Comparison of ENCODE assay signal across 1 cellular context in the genomic region with DNA sequence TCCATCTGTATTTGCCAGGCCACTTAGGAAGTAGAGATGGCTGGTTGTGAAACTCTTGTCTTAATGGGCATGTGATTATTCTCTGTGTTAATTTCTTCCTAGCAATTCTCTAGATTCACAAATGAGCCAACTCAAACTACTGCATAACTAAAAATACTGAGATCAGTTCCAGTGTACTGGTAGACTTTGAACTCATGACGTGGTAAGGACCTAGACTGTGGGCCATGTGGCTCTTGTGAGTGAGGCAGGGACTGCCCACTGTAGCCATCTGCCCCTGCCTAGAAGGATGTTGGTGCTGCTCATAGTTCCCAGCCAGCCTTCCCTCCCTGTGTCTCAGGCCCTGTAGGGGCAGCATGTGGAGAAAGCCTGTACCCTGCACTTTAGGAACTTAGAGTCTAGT.
A peak's percentile ranks its signal among the peaks of the same experiment; 100 is the strongest.
TF ChIP-seq lines count a peak whose summit lies in the region.

No MANE protein-coding gene starts in this region.

TF ChIP-seq in HepG2, 621 proteins besides CTCF, POLR2A, EP300 and RAD21:
- no peak for TF ChIP-seq ZNF468 (CRISPR knock-in tag; IDR thresholded peaks at IDR 0.05)
- TF ChIP-seq, protein P1, sequence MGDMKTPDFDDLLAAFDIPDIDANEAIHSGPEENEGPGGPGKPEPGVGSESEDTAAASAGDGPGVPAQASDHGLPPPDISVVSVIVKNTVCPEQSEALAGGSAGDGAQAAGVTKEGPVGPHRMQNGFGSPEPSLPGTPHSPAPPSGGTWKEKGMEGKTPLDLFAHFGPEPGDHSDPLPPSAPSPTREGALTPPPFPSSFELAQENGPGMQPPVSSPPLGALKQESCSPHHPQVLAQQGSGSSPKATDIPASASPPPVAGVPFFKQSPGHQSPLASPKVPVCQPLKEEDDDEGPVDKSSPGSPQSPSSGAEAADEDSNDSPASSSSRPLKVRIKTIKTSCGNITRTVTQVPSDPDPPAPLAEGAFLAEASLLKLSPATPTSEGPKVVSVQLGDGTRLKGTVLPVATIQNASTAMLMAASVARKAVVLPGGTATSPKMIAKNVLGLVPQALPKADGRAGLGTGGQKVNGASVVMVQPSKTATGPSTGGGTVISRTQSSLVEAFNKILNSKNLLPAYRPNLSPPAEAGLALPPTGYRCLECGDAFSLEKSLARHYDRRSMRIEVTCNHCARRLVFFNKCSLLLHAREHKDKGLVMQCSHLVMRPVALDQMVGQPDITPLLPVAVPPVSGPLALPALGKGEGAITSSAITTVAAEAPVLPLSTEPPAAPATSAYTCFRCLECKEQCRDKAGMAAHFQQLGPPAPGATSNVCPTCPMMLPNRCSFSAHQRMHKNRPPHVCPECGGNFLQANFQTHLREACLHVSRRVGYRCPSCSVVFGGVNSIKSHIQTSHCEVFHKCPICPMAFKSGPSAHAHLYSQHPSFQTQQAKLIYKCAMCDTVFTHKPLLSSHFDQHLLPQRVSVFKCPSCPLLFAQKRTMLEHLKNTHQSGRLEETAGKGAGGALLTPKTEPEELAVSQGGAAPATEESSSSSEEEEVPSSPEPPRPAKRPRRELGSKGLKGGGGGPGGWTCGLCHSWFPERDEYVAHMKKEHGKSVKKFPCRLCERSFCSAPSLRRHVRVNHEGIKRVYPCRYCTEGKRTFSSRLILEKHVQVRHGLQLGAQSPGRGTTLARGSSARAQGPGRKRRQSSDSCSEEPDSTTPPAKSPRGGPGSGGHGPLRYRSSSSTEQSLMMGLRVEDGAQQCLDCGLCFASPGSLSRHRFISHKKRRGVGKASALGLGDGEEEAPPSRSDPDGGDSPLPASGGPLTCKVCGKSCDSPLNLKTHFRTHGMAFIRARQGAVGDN (CRISPR knock-in tag; IDR thresholded peaks at IDR 0.05), result peak; percentile 19; the same call in 1 of the 2 replicates
- TF ChIP-seq RORA (CRISPR knock-in tag; IDR thresholded peaks at IDR 0.05), result no peak
- TF ChIP-seq, protein P2, sequence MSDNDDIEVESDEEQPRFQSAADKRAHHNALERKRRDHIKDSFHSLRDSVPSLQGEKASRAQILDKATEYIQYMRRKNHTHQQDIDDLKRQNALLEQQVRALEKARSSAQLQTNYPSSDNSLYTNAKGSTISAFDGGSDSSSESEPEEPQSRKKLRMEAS (IDR thresholded peaks at IDR 0.05), result peak; percentile 41; the same call in 1 of the 2 replicates
- TF ChIP-seq, protein P3, sequence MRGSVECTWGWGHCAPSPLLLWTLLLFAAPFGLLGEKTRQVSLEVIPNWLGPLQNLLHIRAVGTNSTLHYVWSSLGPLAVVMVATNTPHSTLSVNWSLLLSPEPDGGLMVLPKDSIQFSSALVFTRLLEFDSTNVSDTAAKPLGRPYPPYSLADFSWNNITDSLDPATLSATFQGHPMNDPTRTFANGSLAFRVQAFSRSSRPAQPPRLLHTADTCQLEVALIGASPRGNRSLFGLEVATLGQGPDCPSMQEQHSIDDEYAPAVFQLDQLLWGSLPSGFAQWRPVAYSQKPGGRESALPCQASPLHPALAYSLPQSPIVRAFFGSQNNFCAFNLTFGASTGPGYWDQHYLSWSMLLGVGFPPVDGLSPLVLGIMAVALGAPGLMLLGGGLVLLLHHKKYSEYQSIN (CRISPR knock-in tag; IDR thresholded peaks at IDR 0.05; ENCODE audit: borderline replicate concordance), result no peak
- TF ChIP-seq HNF4G (IDR thresholded peaks at IDR 0.05; ENCODE audit: borderline replicate concordance, low read depth, low read length), result peak; percentile 26; the same call in 1 of the 2 replicates
- TF ChIP-seq HNF4G (CRISPR knock-in tag; IDR thresholded peaks at IDR 0.05; ENCODE audit: borderline replicate concordance, low read depth), result no peak
- no peak for TF ChIP-seq PRMT3 (CRISPR knock-in tag; IDR thresholded peaks at IDR 0.05; ENCODE audit: borderline replicate concordance, low read depth)
- TF ChIP-seq, protein P4, sequence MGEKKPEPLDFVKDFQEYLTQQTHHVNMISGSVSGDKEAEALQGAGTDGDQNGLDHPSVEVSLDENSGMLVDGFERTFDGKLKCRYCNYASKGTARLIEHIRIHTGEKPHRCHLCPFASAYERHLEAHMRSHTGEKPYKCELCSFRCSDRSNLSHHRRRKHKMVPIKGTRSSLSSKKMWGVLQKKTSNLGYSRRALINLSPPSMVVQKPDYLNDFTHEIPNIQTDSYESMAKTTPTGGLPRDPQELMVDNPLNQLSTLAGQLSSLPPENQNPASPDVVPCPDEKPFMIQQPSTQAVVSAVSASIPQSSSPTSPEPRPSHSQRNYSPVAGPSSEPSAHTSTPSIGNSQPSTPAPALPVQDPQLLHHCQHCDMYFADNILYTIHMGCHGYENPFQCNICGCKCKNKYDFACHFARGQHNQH (CRISPR knock-in tag; IDR thresholded peaks at IDR 0.05), result no peak
- TF ChIP-seq SAP130 (CRISPR knock-in tag; IDR thresholded peaks at IDR 0.05; ENCODE audit: low read depth), result peak; percentile 33; the same call in 1 of the 2 replicates
- TF ChIP-seq SIX4 (CRISPR knock-in tag; IDR thresholded peaks at IDR 0.05), result no peak
- no peak for TF ChIP-seq ZFAT (CRISPR knock-in tag; conservative IDR thresholded peaks at IDR 0.05)
- peak; percentile 66 for TF ChIP-seq HNF4A (CRISPR knock-in tag; IDR thresholded peaks at IDR 0.05)
- no peak for TF ChIP-seq ZNF451 (CRISPR knock-in tag; IDR thresholded peaks at IDR 0.05)
- TF ChIP-seq ZNF709 (CRISPR knock-in tag; IDR thresholded peaks at IDR 0.05), result no peak
- TF ChIP-seq, protein P5, sequence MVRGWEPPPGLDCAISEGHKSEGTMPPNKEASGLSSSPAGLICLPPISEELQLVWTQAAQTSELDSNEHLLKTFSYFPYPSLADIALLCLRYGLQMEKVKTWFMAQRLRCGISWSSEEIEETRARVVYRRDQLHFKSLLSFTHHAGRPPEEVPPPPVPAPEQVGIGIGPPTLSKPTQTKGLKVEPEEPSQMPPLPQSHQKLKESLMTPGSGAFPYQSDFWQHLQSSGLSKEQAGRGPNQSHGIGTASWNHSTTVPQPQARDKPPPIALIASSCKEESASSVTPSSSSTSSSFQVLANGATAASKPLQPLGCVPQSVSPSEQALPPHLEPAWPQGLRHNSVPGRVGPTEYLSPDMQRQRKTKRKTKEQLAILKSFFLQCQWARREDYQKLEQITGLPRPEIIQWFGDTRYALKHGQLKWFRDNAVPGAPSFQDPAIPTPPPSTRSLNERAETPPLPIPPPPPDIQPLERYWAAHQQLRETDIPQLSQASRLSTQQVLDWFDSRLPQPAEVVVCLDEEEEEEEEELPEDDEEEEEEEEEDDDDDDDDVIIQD (CRISPR knock-in tag; IDR thresholded peaks at IDR 0.05; ENCODE audit: low read depth), result peak; percentile 55; the same call in 1 of the 2 replicates
- TF ChIP-seq RBM39 (IDR thresholded peaks at IDR 0.05; ENCODE audit: low read depth, low read length, poor library complexity, severe bottlenecking), result no peak
- no peak for TF ChIP-seq FOXC1 (CRISPR knock-in tag; IDR thresholded peaks at IDR 0.05; ENCODE audit: borderline replicate concordance)
- peak; percentile 13 for TF ChIP-seq TEAD3 (CRISPR knock-in tag; optimal IDR thresholded peaks at IDR 0.05; ENCODE audit: borderline replicate concordance)
- TF ChIP-seq NPAS2 (CRISPR knock-in tag; IDR thresholded peaks at IDR 0.05; ENCODE audit: borderline replicate concordance), result no peak
- peak; percentile 33 for TF ChIP-seq CREB1 (IDR thresholded peaks at IDR 0.05)
- no peak for TF ChIP-seq CREB1 (CRISPR knock-in tag; IDR thresholded peaks at IDR 0.05)
- TF ChIP-seq SP2 (CRISPR knock-in tag; IDR thresholded peaks at IDR 0.05), result no peak
- TF ChIP-seq, protein P6, sequence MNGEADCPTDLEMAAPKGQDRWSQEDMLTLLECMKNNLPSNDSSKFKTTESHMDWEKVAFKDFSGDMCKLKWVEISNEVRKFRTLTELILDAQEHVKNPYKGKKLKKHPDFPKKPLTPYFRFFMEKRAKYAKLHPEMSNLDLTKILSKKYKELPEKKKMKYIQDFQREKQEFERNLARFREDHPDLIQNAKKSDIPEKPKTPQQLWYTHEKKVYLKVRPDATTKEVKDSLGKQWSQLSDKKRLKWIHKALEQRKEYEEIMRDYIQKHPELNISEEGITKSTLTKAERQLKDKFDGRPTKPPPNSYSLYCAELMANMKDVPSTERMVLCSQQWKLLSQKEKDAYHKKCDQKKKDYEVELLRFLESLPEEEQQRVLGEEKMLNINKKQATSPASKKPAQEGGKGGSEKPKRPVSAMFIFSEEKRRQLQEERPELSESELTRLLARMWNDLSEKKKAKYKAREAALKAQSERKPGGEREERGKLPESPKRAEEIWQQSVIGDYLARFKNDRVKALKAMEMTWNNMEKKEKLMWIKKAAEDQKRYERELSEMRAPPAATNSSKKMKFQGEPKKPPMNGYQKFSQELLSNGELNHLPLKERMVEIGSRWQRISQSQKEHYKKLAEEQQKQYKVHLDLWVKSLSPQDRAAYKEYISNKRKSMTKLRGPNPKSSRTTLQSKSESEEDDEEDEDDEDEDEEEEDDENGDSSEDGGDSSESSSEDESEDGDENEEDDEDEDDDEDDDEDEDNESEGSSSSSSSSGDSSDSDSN (CRISPR knock-in tag; IDR thresholded peaks at IDR 0.05), result no peak
- TF ChIP-seq, protein P7, sequence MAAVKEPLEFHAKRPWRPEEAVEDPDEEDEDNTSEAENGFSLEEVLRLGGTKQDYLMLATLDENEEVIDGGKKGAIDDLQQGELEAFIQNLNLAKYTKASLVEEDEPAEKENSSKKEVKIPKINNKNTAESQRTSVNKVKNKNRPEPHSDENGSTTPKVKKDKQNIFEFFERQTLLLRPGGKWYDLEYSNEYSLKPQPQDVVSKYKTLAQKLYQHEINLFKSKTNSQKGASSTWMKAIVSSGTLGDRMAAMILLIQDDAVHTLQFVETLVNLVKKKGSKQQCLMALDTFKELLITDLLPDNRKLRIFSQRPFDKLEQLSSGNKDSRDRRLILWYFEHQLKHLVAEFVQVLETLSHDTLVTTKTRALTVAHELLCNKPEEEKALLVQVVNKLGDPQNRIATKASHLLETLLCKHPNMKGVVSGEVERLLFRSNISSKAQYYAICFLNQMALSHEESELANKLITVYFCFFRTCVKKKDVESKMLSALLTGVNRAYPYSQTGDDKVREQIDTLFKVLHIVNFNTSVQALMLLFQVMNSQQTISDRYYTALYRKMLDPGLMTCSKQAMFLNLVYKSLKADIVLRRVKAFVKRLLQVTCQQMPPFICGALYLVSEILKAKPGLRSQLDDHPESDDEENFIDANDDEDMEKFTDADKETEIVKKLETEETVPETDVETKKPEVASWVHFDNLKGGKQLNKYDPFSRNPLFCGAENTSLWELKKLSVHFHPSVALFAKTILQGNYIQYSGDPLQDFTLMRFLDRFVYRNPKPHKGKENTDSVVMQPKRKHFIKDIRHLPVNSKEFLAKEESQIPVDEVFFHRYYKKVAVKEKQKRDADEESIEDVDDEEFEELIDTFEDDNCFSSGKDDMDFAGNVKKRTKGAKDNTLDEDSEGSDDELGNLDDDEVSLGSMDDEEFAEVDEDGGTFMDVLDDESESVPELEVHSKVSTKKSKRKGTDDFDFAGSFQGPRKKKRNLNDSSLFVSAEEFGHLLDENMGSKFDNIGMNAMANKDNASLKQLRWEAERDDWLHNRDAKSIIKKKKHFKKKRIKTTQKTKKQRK (IDR thresholded peaks at IDR 0.05; ENCODE audit: low read length), result no peak
- TF ChIP-seq CENPBD1 (CRISPR knock-in tag; IDR thresholded peaks at IDR 0.05; ENCODE audit: borderline replicate concordance, low read depth), result no peak
- peak; percentile 19; the same call in 1 of the 2 replicates for TF ChIP-seq CREM (IDR thresholded peaks at IDR 0.05)
- no peak for TF ChIP-seq CREM (CRISPR knock-in tag; IDR thresholded peaks at IDR 0.05)
- TF ChIP-seq ZNF644 (CRISPR knock-in tag; IDR thresholded peaks at IDR 0.05; ENCODE audit: low read depth), result peak; percentile 36; the same call in 1 of the 2 replicates
- no peak for TF ChIP-seq IRF2 (CRISPR knock-in tag; IDR thresholded peaks at IDR 0.05)
- TF ChIP-seq ESRRA (CRISPR knock-in tag; IDR thresholded peaks at IDR 0.05; ENCODE audit: low read depth), result no peak
- no peak for TF ChIP-seq ZNF235 (CRISPR knock-in tag; IDR thresholded peaks at IDR 0.05; ENCODE audit: borderline replicate concordance)
- no peak for TF ChIP-seq ZNF274 (CRISPR knock-in tag; IDR thresholded peaks at IDR 0.05)
- TF ChIP-seq, protein P8, sequence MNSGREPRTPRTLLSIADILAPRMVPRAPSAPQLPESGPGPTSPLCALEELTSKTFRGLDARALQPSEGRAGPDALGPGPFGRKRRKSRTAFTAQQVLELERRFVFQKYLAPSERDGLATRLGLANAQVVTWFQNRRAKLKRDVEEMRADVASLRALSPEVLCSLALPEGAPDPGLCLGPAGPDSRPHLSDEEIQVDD (CRISPR knock-in tag; IDR thresholded peaks at IDR 0.05; ENCODE audit: borderline replicate concordance), result no peak
- TF ChIP-seq E2F1 (CRISPR knock-in tag; IDR thresholded peaks at IDR 0.05), result no peak
